Comparison of ENCODE assay signal across 10 cellular contexts in genomic region chr5:33180900-33181299, GRCh38.
DNase-seq lines count a peak whose midpoint lies in the region; ATAC-seq and TF ChIP-seq lines count a peak whose summit lies in the region.
"Had no signal": no experiment of that assay in that cellular context is flagged by ENCODE, and none has a peak within 500 bp of the region (broad histone marks: within the 10 kb centered on the region; RNA-seq: fewer than 3 reads in every experiment).

No MANE protein-coding gene starts in this region.

- H3K27ac ChIP-seq in psoas muscle = no peak overlapping the region

- ATAC-seq in psoas muscle = no peak

- H3K4me3 ChIP-seq in psoas muscle = no peak overlapping the region

- peak; percentile 13 to 20 for DNase-seq in NCI-H526 (lab: John Stamatoyannopoulos, UW)
- DNase-seq in NCI-H526 treated with DMSO at 0.1 percent for 48 hours (lab: John Stamatoyannopoulos, UW) = no peak
- peak; percentile 53 for DNase-seq in OCI-M2 (lab: John Stamatoyannopoulos, UW; ENCODE audit: unreplicated experiment)
- DNase-seq in fibroblast of gingiva (ENCODE audit: low read depth) = peak; percentile 45
- peak; percentile 52 for DNase-seq in stromal cell of bone marrow (ENCODE audit: low read depth)
- DNase-seq in psoas muscle = no peak
- no peak for DNase-seq in SKM-1 treated with dmso at 0.1 percent for 144 hours (lab: John Stamatoyannopoulos, UW; ENCODE audit: unreplicated experiment)
- DNase-seq in MV-4-11 (lab: John Stamatoyannopoulos, UW) = no peak
- DNase-seq: retina, T-helper 2 cell had no signal

- intact Hi-C loops in psoas muscle (cut with DNase I) = no loop called here

- H3K27me3 ChIP-seq in psoas muscle (ENCODE audit: insufficient read depth in 3 of 3, low read length in 2 of 3) = no peaks in the 10 kb centered on the region

- 75 to 80% (median 77%) methylated on average over 4 of the region's 4 CpGs for WGBS in psoas muscle, 3 donors

- no peaks in the 10 kb centered on the region for H3K36me3 ChIP-seq in psoas muscle (ENCODE audit: insufficient read depth in 1 of 2, low read depth in 1 of 2)

- H3K4me1 ChIP-seq in psoas muscle = no peaks in the 10 kb centered on the region

- no peaks in the 10 kb centered on the region for H3K9me3 ChIP-seq in psoas muscle

- TF ChIP-seq CTCF in psoas muscle (IDR thresholded peaks at IDR 0.05) = no peak

Comparison
In these comparisons a context has a peak if more than half of its experiments do, and no peak if none do; other contexts are left out.
1. DNase-seq: peak in NCI-H526 (2 of 2), OCI-M2 (single experiment), fibroblast of gingiva (single experiment) and stromal cell of bone marrow (single experiment); none in NCI-H526 treated with DMSO at 0.1 percent for 48 hours (single experiment), psoas muscle (0 of 2), SKM-1 treated with dmso at 0.1 percent for 144 hours (single experiment) and MV-4-11 (single experiment).